27 cellular contexts compared by ENCODE assay signal in the genomic region with DNA sequence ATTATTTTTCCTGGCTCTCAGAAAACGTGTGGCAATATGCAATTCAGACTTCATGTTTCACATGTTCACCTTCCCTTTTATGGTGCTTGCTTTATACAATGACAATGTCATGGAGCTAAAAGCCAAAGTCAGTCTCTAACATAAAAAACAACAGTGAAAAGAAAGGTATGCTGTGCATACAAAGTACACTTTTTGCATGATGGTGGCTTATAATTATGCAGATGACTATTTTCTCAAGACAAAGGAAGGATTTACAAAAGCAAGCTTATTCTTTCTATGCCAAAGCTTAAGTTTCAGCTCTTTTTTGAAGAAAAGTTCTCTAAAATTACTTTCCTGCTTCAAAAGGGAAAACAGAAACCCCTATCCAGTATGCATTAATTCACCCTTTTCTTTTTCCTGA.
"Had no signal": no experiment of that assay in that cellular context is flagged by ENCODE, and none has a peak within 500 bp of the region (broad histone marks: within the 10 kb centered on the region; RNA-seq: fewer than 3 reads in every experiment).

No MANE protein-coding gene starts in this region.

- H3K9me3 ChIP-seq: pancreas, prostate gland, right lobe of liver, sigmoid colon, suprapubic skin, testis, tibial artery, transverse colon, upper lobe of right lung, uterus had no signal

- H3K4me1 ChIP-seq: pancreas, prostate gland, sigmoid colon, suprapubic skin, testis, transverse colon, upper lobe of right lung, uterus had no signal

- H3K4me1 Mint-ChIP-seq: stimulated activated naive CD8-positive, alpha-beta T cell treated with anti-CD3 and anti-CD28 coated beads, Interleukin-15, amount 100 ng/mL, for 72 hours had no signal

- H3K4me2 ChIP-seq: neural progenitor cell had no signal

- H3K9me3 Mint-ChIP-seq: naive thymus-derived CD4-positive, alpha-beta T cell; natural killer cell; nephron; neural progenitor cell; stimulated activated memory B cell treated with anti-CD40 and anti-IgM and Interleukin-4, amounts not matched to agents 10 μg/mL and 1 μg/mL and 100 μg/mL, for 72 hours; stimulated activated naive CD8-positive, alpha-beta T cell treated with anti-CD3 and anti-CD28 coated beads, Interleukin-15, amount 100 ng/mL, for 72 hours; type B pancreatic cell had no signal

- H3K36me3 ChIP-seq: neural progenitor cell, uterus had no signal

- H3K27ac Mint-ChIP-seq: naive thymus-derived CD4-positive, alpha-beta T cell; natural killer cell; nephron; neural progenitor cell; stimulated activated memory B cell treated with anti-CD40 and anti-IgM and Interleukin-4, amounts not matched to agents 10 μg/mL and 1 μg/mL and 100 μg/mL, for 72 hours; stimulated activated naive CD8-positive, alpha-beta T cell treated with anti-CD3 and anti-CD28 coated beads, Interleukin-15, amount 100 ng/mL, for 72 hours; type B pancreatic cell had no signal

- H3K4me3 Mint-ChIP-seq: naive thymus-derived CD4-positive, alpha-beta T cell; natural killer cell; nephron; neural progenitor cell; stimulated activated memory B cell treated with anti-CD40 and anti-IgM and Interleukin-4, amounts not matched to agents 10 μg/mL and 1 μg/mL and 100 μg/mL, for 72 hours; stimulated activated naive CD8-positive, alpha-beta T cell treated with anti-CD3 and anti-CD28 coated beads, Interleukin-15, amount 100 ng/mL, for 72 hours; type B pancreatic cell had no signal

- H3K4me3 ChIP-seq: neural progenitor cell, pancreas, prostate gland, right lobe of liver, sigmoid colon, suprapubic skin, testis, tibial artery, transverse colon, upper lobe of right lung, uterus had no signal

- H3K9ac ChIP-seq: neural progenitor cell had no signal

- H3K27me3 ChIP-seq: neural progenitor cell, pancreas, right lobe of liver, sigmoid colon, suprapubic skin, testis, tibial artery, transverse colon, upper lobe of right lung, uterus had no signal

- H3K27ac ChIP-seq: neural progenitor cell, pancreas, prostate gland, right lobe of liver, sigmoid colon, suprapubic skin, testis, tibial artery, transverse colon, upper lobe of right lung, uterus had no signal

- ATAC-seq: naive thymus-derived CD4-positive, alpha-beta T cell; natural killer cell; pancreas; right cardiac atrium; right lobe of liver; stimulated activated memory B cell treated with anti-CD40 and anti-IgM and Interleukin-4, amounts not matched to agents 10 μg/mL and 1 μg/mL and 100 μg/mL, for 72 hours; stimulated activated naive CD8-positive, alpha-beta T cell treated with anti-CD3 and anti-CD28 coated beads, Interleukin-15, amount 100 ng/mL, for 72 hours; stimulated activated naive CD8-positive, alpha-beta T cell treated with anti-CD3 and anti-CD28 coated beads, Interleukin-15, Interleukin-2, amounts not matched to agents 100 U/mL and 50 U/mL, for 24 hours; upper lobe of right lung had no signal

- H2AFZ ChIP-seq: neural progenitor cell had no signal

- DNase-seq: naive thymus-derived CD4-positive, alpha-beta T cell; natural killer cell; occipital lobe; pancreas; right cardiac atrium; right lobe of liver; sigmoid colon; small intestine; stimulated activated CD4-positive, alpha-beta T cell treated with anti-CD3 and anti-CD28 coated beads, Interleukin-1b, Interleukin-23, amount 100 ng/mL, for 48 hours; stimulated activated CD4-positive, alpha-beta T cell treated with anti-CD3 and anti-CD28 coated beads, Interleukin-4, amount 100 ng/mL, for 1 hour; stimulated activated CD4-positive, alpha-beta T cell treated with anti-CD3 and anti-CD28 coated beads, Interleukin-4, amount 100 ng/mL, for 4 hours; stimulated activated CD8-positive, alpha-beta memory T cell treated with anti-CD3 and anti-CD28 coated beads, Interleukin-4, amount 100 ng/mL, for 48 hours; stimulated activated naive CD4-positive, alpha-beta T cell; stimulated activated naive CD8-positive, alpha-beta T cell treated with anti-CD3 and anti-CD28 coated beads, Interleukin-15, amount 100 ng/mL, for 72 hours; stimulated activated naive CD8-positive, alpha-beta T cell treated with anti-CD3 and anti-CD28 coated beads, Interleukin-15, Interleukin-2, amounts not matched to agents 100 U/mL and 50 U/mL, for 24 hours; substantia nigra; testis; tibial artery; transverse colon; upper lobe of right lung; uterus had no signal

- H3K27me3 Mint-ChIP-seq: naive thymus-derived CD4-positive, alpha-beta T cell; stimulated activated memory B cell treated with anti-CD40 and anti-IgM and Interleukin-4, amounts not matched to agents 10 μg/mL and 1 μg/mL and 100 μg/mL, for 72 hours; stimulated activated naive CD8-positive, alpha-beta T cell treated with anti-CD3 and anti-CD28 coated beads, Interleukin-15, amount 100 ng/mL, for 72 hours; type B pancreatic cell had no signal
